In genomic region chr6:123771126-123771525, GRCh38 we compare ENCODE assay signal across 17 cellular contexts. TPM values are rescaled to one million over a fixed set of nuclear protein-coding genes. Genes with fewer than 3 reads are reported as not detected.
"Had no signal": no experiment of that assay in that cellular context is flagged by ENCODE, and none has a peak within 500 bp of the region (broad histone marks: within the 10 kb centered on the region; RNA-seq: fewer than 3 reads in every experiment).

No MANE protein-coding gene starts in this region.

- H3K36me3 Mint-ChIP-seq: activated naive CD4-positive, alpha-beta T cell treated with anti-CD3 and anti-CD28 coated beads, Interleukin-2, amount 50 U/mL, for 72 hours; natural killer cell; stimulated activated effector memory CD8-positive, alpha-beta T cell treated with anti-CD3 and anti-CD28 coated beads, Interleukin-12 subunit alpha, Interleukin-12 subunit beta, amount 100 ng/mL, for 72 hours; type B pancreatic cell had no signal

- H3K4me1 ChIP-seq: pancreas, stomach had no signal

- H3K27ac ChIP-seq: adrenal gland, dorsolateral prefrontal cortex, neutrophil, pancreas, stomach, VCaP had no signal

- H3K27ac Mint-ChIP-seq: activated naive CD4-positive, alpha-beta T cell treated with anti-CD3 and anti-CD28 coated beads, Interleukin-2, amount 50 U/mL, for 72 hours; activated T-helper 1 cell treated with anti-CD3 and anti-CD28 coated beads, Interleukin-12 subunit alpha, Interleukin-12 subunit beta, Interleukin-2, Interleukin-4 antibody, amounts not matched to agents 30 ng/mL and 10 ng/mL and 1 ng/mL, durations not matched to agents 14 hours and 24 hours and 36 hours; natural killer cell; stimulated activated effector memory CD8-positive, alpha-beta T cell treated with anti-CD3 and anti-CD28 coated beads, Interleukin-12 subunit alpha, Interleukin-12 subunit beta, amount 100 ng/mL, for 72 hours; type B pancreatic cell had no signal

- H3K9me3 ChIP-seq: adrenal gland, neutrophil, pancreas, stomach had no signal

- H3K4me1 Mint-ChIP-seq: natural killer cell; stimulated activated effector memory CD8-positive, alpha-beta T cell treated with anti-CD3 and anti-CD28 coated beads, Interleukin-12 subunit alpha, Interleukin-12 subunit beta, amount 100 ng/mL, for 72 hours had no signal

- H3K36me3 ChIP-seq: adrenal gland, neutrophil, pancreas, stomach had no signal

- H3K4me3 ChIP-seq: adrenal gland, dorsolateral prefrontal cortex, pancreas, stomach had no signal

- H3K27me3 Mint-ChIP-seq: type B pancreatic cell had no signal

- H3K9me3 Mint-ChIP-seq: activated T-helper 1 cell treated with anti-CD3 and anti-CD28 coated beads, Interleukin-12 subunit alpha, Interleukin-12 subunit beta, Interleukin-2, Interleukin-4 antibody, amounts not matched to agents 30 ng/mL and 10 ng/mL and 1 ng/mL, durations not matched to agents 14 hours and 24 hours and 36 hours; type B pancreatic cell had no signal

- H3K27me3 ChIP-seq: adrenal gland, dorsolateral prefrontal cortex, neutrophil, pancreas, stomach had no signal

- DNase-seq: activated CD4-positive, alpha-beta T cell treated with anti-CD3 and anti-CD28 coated beads, Interleukin-2, amount 50 U/mL, for 48 hours; activated gamma-delta T cell treated with Interleukin-2 at 50 U/mL for 16 hours; adrenal gland; dorsolateral prefrontal cortex; left cardiac atrium; mesenchymal stem cell; natural killer cell; pancreas; stimulated activated CD4-positive, alpha-beta T cell treated with anti-CD3 and anti-CD28 coated beads, Interleukin-4, amount 100 ng/mL, for 24 hours; stomach had no signal

- H3K4me3 Mint-ChIP-seq: activated T-helper 1 cell treated with anti-CD3 and anti-CD28 coated beads, Interleukin-12 subunit alpha, Interleukin-12 subunit beta, Interleukin-2, Interleukin-4 antibody, amounts not matched to agents 30 ng/mL and 10 ng/mL and 1 ng/mL, durations not matched to agents 14 hours and 24 hours and 36 hours; natural killer cell; stimulated activated effector memory CD8-positive, alpha-beta T cell treated with anti-CD3 and anti-CD28 coated beads, Interleukin-12 subunit alpha, Interleukin-12 subunit beta, amount 100 ng/mL, for 72 hours; type B pancreatic cell had no signal

RNA-seq across cellular contexts. Expression of gene NKAIN2, which starts 32.5 kb away (rescaled TPM):
- total RNA-seq: activated naive CD4-positive, alpha-beta T cell treated with anti-CD3 and anti-CD28 coated beads, Interleukin-2, amount 50 U/mL, for 72 hours; activated T-helper 1 cell treated with anti-CD3 and anti-CD28 coated beads, Interleukin-12 subunit alpha, Interleukin-12 subunit beta, Interleukin-2, Interleukin-4 antibody, amounts not matched to agents 30 ng/mL and 10 ng/mL and 1 ng/mL, durations not matched to agents 14 hours and 24 hours and 36 hours; T-helper 1 cell treated with Interleukin-12 subunit alpha and Interleukin-12 subunit beta and Interleukin-4 antibody, amounts not matched to agents 30 ng/mL and 1 ng/mL, for 36 hours had no signal
